14 cellular contexts compared by ENCODE assay signal in the genomic region with DNA sequence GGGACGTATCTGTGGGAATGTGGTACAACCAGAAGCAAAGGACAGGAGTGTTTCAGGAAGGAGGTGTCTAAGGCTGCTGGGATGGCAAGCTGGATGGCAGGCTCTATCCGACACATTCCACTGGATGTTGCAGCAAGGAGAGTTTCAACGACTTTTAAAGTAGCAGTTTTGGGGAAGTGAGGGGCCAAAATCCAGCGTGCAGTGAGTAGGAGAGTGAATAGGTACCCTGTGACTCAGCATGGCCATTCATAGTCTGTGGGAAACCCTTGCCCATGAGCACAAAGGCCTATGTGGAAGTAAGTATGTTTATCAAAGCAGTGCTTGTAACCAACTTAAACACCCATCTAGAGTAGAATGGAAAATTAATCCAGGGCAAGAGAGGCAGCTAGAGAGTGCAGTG.
"Had no signal": no experiment of that assay in that cellular context is flagged by ENCODE, and none has a peak within 500 bp of the region (broad histone marks: within the 10 kb centered on the region; RNA-seq: fewer than 3 reads in every experiment).

No MANE protein-coding gene starts in this region.

- DNase-seq: activated CD4-positive, alpha-beta T cell treated with anti-CD3 and anti-CD28 coated beads for 4 hours; activated CD8-positive, alpha-beta T cell treated with anti-CD3 and anti-CD28 coated beads for 36 hours; activated effector memory CD4-positive, alpha-beta T cell treated with anti-CD3 and anti-CD28 coated beads, Interleukin-2, amount 50 U/mL, for 16 hours; activated T-cell treated with anti-CD3 and anti-CD28 coated beads, Interleukin-2, amount 50 U/mL, for 4 hours; body of pancreas; effector CD4-positive, alpha-beta T cell; stimulated activated CD4-positive, alpha-beta T cell treated with anti-CD3 and anti-CD28 coated beads, Interleukin-12 subunit alpha, Interleukin-12 subunit beta, amount 100 ng/mL, for 4 hours; stimulated activated CD4-positive, alpha-beta T cell treated with anti-CD3 and anti-CD28 coated beads, Interleukin-2, amount 100 ng/mL, for 24 hours; T-helper 2 cell had no signal

- H3K9me3 Mint-ChIP-seq: activated T-cell treated with anti-CD3 and anti-CD28 coated beads, Interleukin-2, amount 50 U/mL, for 4 hours; WTC11 had no signal

- H3K27ac ChIP-seq: body of pancreas, coronary artery had no signal

- H3K4me3 Mint-ChIP-seq: activated CD8-positive, alpha-beta T cell treated with anti-CD3 and anti-CD28 coated beads for 36 hours; activated naive CD4-positive, alpha-beta T cell treated with anti-CD3 and anti-CD28 coated beads, Interleukin-2, amount 50 U/mL, for 24 hours; activated T-cell treated with anti-CD3 and anti-CD28 coated beads, Interleukin-2, amount 50 U/mL, for 4 hours; central memory CD8-positive, alpha-beta T cell; WTC11 had no signal

- H3K4me3 ChIP-seq: body of pancreas, coronary artery had no signal

- FAIRE-seq: TTC549 had no signal

- H3K4me1 Mint-ChIP-seq: activated naive CD4-positive, alpha-beta T cell treated with anti-CD3 and anti-CD28 coated beads, Interleukin-2, amount 50 U/mL, for 24 hours; central memory CD8-positive, alpha-beta T cell had no signal

- H3K27me3 ChIP-seq: body of pancreas had no signal

- H3K9me3 ChIP-seq: body of pancreas had no signal

- H3K27me3 Mint-ChIP-seq: activated CD8-positive, alpha-beta T cell treated with anti-CD3 and anti-CD28 coated beads for 36 hours; activated naive CD4-positive, alpha-beta T cell treated with anti-CD3 and anti-CD28 coated beads, Interleukin-2, amount 50 U/mL, for 24 hours; central memory CD8-positive, alpha-beta T cell had no signal

- H3K27ac Mint-ChIP-seq: activated CD8-positive, alpha-beta T cell treated with anti-CD3 and anti-CD28 coated beads for 36 hours; activated naive CD4-positive, alpha-beta T cell treated with anti-CD3 and anti-CD28 coated beads, Interleukin-2, amount 50 U/mL, for 24 hours; WTC11 had no signal

- H3K36me3 Mint-ChIP-seq: activated naive CD4-positive, alpha-beta T cell treated with anti-CD3 and anti-CD28 coated beads, Interleukin-2, amount 50 U/mL, for 24 hours; WTC11 had no signal

- ATAC-seq: activated CD8-positive, alpha-beta T cell treated with anti-CD3 and anti-CD28 coated beads for 36 hours; activated T-cell treated with anti-CD3 and anti-CD28 coated beads, Interleukin-2, amount 50 U/mL, for 4 hours; body of pancreas; WTC11 had no signal
